Comparison of ENCODE assay signal across 8 cellular contexts in genomic region chr13:27952931-27953670, GRCh38. TPM values are rescaled to one million over a fixed set of nuclear protein-coding genes. Genes with fewer than 3 reads are reported as not detected.
A peak's percentile ranks its signal among the peaks of the same experiment; 100 is the strongest.
DNase-seq lines count a peak whose midpoint lies in the region; ATAC-seq, FAIRE-seq and TF ChIP-seq lines count a peak whose summit lies in the region.

No MANE protein-coding gene starts in this region.

- H3K27ac ChIP-seq in A549 (peak overlapping the region; percentile 92 to 99), GM23338 (ENCODE audit: low read depth) (no peak overlapping the region), lower lobe of right lung (peak overlapping the region; percentile 39), aorta (ENCODE audit: low read depth in 1 of 2, low read length in 2 of 2) (no peak overlapping the region)

- H3K79me2 ChIP-seq in GM23338 (replicated peaks; ENCODE audit: insufficient read depth) = no peaks in the 10 kb centered on the region

- H3K4me1 Mint-ChIP-seq in GM23338 = peaks cover 7% of the 10 kb centered on the region; the same call in 2 of the 3 replicates
- H3K4me1 Mint-ChIP-seq in activated T-helper 2 cell treated with anti-CD3 and anti-CD28 coated beads, Interferon-gamma antibody, Interleukin-2, Interleukin-4, amounts not matched to agents 10 μg/mL and 5 μg/mL and 100 μg/mL, durations not matched to agents 14 hours and 24 hours and 36 hours (ENCODE audit: low read depth) = peaks cover 9% of the 10 kb centered on the region

- H3K4me3 Mint-ChIP-seq in GM23338 = peak overlapping the region; percentile 72
- H3K4me3 Mint-ChIP-seq in activated T-helper 2 cell treated with anti-CD3 and anti-CD28 coated beads, Interferon-gamma antibody, Interleukin-2, Interleukin-4, amounts not matched to agents 10 μg/mL and 5 μg/mL and 100 μg/mL, durations not matched to agents 14 hours and 24 hours and 36 hours (ENCODE audit: low read depth) = peak overlapping the region; percentile 33

- no peaks in the 10 kb centered on the region for H3K36me3 ChIP-seq in GM23338 (ENCODE audit: insufficient read depth)
- H3K36me3 ChIP-seq in lower lobe of right lung = no peaks in the 10 kb centered on the region
- no peaks in the 10 kb centered on the region for H3K36me3 ChIP-seq in aorta (ENCODE audit: control insufficient read depth in 1 of 2, insufficient read depth in 2 of 2, low read length in 1 of 2)

- TF ChIP-seq RAD21 in A549 (conservative IDR thresholded peaks at IDR 0.05 in 1 of 2, IDR thresholded peaks at IDR 0.05 in 1 of 2) = no peak

- H3K4me1 ChIP-seq in A549 = 0 out of 3 replicates have a peak, but pooled peaks cover 2% of the 10 kb centered on the region
- peaks cover 7% of the 10 kb centered on the region for H3K4me1 ChIP-seq in GM23338 (ENCODE audit: insufficient read depth)
- peaks cover 23% of the 10 kb centered on the region for H3K4me1 ChIP-seq in lower lobe of right lung
- H3K4me1 ChIP-seq in aorta (ENCODE audit: control insufficient read depth in 1 of 2, insufficient read depth in 2 of 2, low read length in 2 of 2) = no peaks in the 10 kb centered on the region

- no peak for TF ChIP-seq CTCF in A549 (IDR thresholded peaks at IDR 0.05)
- no peak for TF ChIP-seq CTCF in GM23338 (conservative IDR thresholded peaks at IDR 0.05; ENCODE audit: low read depth in 2 of 2)
- TF ChIP-seq CTCF in lower lobe of right lung (IDR thresholded peaks at IDR 0.05) = no peak

- CTCF ChIA-PET in A549 (lab: Yijun Ruan, JAX) = interaction anchor here (0.7 to 6.9 kb wide), 46 partner anchors 7 to 985 kb away, joined by 3 to 132 read pairs (median 6); partner anchors contain the start of genes CDX2 and PDX1

- DNase-seq in A549 (ENCODE audit: low read depth in 1 of 2, low spot score in 1 of 2) (no peak), GM23338 (ENCODE audit: low spot score) (no peak), lower lobe of right lung (no peak), aorta (no peak)
- DNase-seq in activated T-helper 2 cell treated with anti-CD3 and anti-CD28 coated beads, Interferon-gamma antibody, Interleukin-2, Interleukin-4, amounts not matched to agents 10 μg/mL and 5 μg/mL and 100 μg/mL, durations not matched to agents 14 hours and 24 hours and 36 hours (ENCODE audit: low spot score) = no peak

- intact Hi-C loops in activated T-helper 2 cell treated with anti-CD3 and anti-CD28 coated beads, Interferon-gamma antibody, Interleukin-2, Interleukin-4, amounts not matched to agents 10 μg/mL and 5 μg/mL and 100 μg/mL, durations not matched to agents 14 hours and 24 hours and 36 hours (cut with micrococcal nuclease) = no loop called here
- intact Hi-C loops in lower lobe of right lung (cut with DNase I) = no loop called here
- intact Hi-C loops in aorta (cut with DNase I) = loop anchor here (10.0 kb wide), 1 partner anchor 118 kb away; no protein-coding TSS in a partner anchor

- no peak for TF ChIP-seq POLR2A in A549 (IDR thresholded peaks at IDR 0.05; ENCODE audit: low read length)

- H3K4me3 ChIP-seq in A549 = peak overlapping the region; percentile 60
- peak overlapping the region; percentile 65 for H3K4me3 ChIP-seq in GM23338
- peak overlapping the region; percentile 54 for H3K4me3 ChIP-seq in lower lobe of right lung
- peak overlapping the region in 1 of 2 donors; percentile 14 for H3K4me3 ChIP-seq in aorta (ENCODE audit: low read length in 2 of 2)

- H4K20me1 ChIP-seq in GM23338 (replicated peaks; ENCODE audit: insufficient read depth) = peaks cover 28% of the 10 kb centered on the region

- H3K27ac Mint-ChIP-seq in GM23338 = no peak overlapping the region
- H3K27ac Mint-ChIP-seq in activated T-helper 2 cell treated with anti-CD3 and anti-CD28 coated beads, Interferon-gamma antibody, Interleukin-2, Interleukin-4, amounts not matched to agents 10 μg/mL and 5 μg/mL and 100 μg/mL, durations not matched to agents 14 hours and 24 hours and 36 hours = no peak overlapping the region

- H3F3A ChIP-seq in GM23338 (replicated peaks; ENCODE audit: low read depth) = peaks cover 7% of the 10 kb centered on the region; the same call in 1 of the 2 replicates

- H3K27me3 Mint-ChIP-seq in GM23338 (ENCODE audit: insufficient read depth, low read depth, poor library complexity) = peaks cover 78% of the 10 kb centered on the region
- H3K27me3 Mint-ChIP-seq in activated T-helper 2 cell treated with anti-CD3 and anti-CD28 coated beads, Interferon-gamma antibody, Interleukin-2, Interleukin-4, amounts not matched to agents 10 μg/mL and 5 μg/mL and 100 μg/mL, durations not matched to agents 14 hours and 24 hours and 36 hours (ENCODE audit: low read depth) = peaks cover 56% of the 10 kb centered on the region

- 0 out of 2 replicates have a peak, but pooled peaks cover 2% of the 10 kb centered on the region for H3K9me2 ChIP-seq in GM23338 (ENCODE audit: insufficient read depth)

- TF ChIP-seq EP300 in A549 (IDR thresholded peaks at IDR 0.05) = no peak

- ATAC-seq in A549 (peak in 1 of 2 experiments; percentile 12; a peak in 3 of 6 replicates), GM23338 (peak; percentile 10), lower lobe of right lung (peak; percentile 54 to 66), GM18502 (IDR thresholded peaks at IDR 0.05; ENCODE audit: poor library complexity, unreplicated experiment) (no peak), aorta (ENCODE audit: low FRiP score) (no peak), GM21737 (IDR thresholded peaks at IDR 0.05; ENCODE audit: unreplicated experiment) (no peak), HG03108 (IDR thresholded peaks at IDR 0.05; ENCODE audit: unreplicated experiment) (no peak)

- peak overlapping the region; percentile 91 for H2AFZ ChIP-seq in GM23338

- no peak for FAIRE-seq in A549 (lab: Jason Lieb, UNC)

- H3K9me3 Mint-ChIP-seq in GM23338 = peaks cover 2% of the 10 kb centered on the region; the same call in 2 of the 3 replicates
- no peaks in the 10 kb centered on the region for H3K9me3 Mint-ChIP-seq in activated T-helper 2 cell treated with anti-CD3 and anti-CD28 coated beads, Interferon-gamma antibody, Interleukin-2, Interleukin-4, amounts not matched to agents 10 μg/mL and 5 μg/mL and 100 μg/mL, durations not matched to agents 14 hours and 24 hours and 36 hours

- no peaks in the 10 kb centered on the region for H3K36me3 Mint-ChIP-seq in GM23338 (ENCODE audit: low read depth)
- H3K36me3 Mint-ChIP-seq in activated T-helper 2 cell treated with anti-CD3 and anti-CD28 coated beads, Interferon-gamma antibody, Interleukin-2, Interleukin-4, amounts not matched to agents 10 μg/mL and 5 μg/mL and 100 μg/mL, durations not matched to agents 14 hours and 24 hours and 36 hours (ENCODE audit: low read depth) = no peaks in the 10 kb centered on the region

- WGBS in A549 (ENCODE audit: missing lambda C conversion rate) = 52% methylated on average over 27 of the region's 27 CpGs
- WGBS in aorta, 2 donors = 43 to 48% methylated on average over 27 of the region's 27 CpGs

- H3K4me2 ChIP-seq in A549 (peak overlapping the region; percentile 81), GM23338 (peak overlapping the region; percentile 88)

- H3K27me3 ChIP-seq in GM23338 (ENCODE audit: insufficient read depth) (peaks cover 93% of the 10 kb centered on the region), lower lobe of right lung (ENCODE audit: low read depth) (peaks cover 73% of the 10 kb centered on the region), aorta (ENCODE audit: control insufficient read depth in 1 of 2, insufficient read depth in 2 of 2, low read length in 1 of 2) (no peaks in the 10 kb centered on the region)

- POLR2A ChIA-PET in A549 (lab: Yijun Ruan, JAX) = interaction anchor here (0.6 to 2.0 kb wide), 8 partner anchors 15 to 591 kb away, joined by 3 to 19 read pairs (median 4); partner anchors contain the start of genes CDX2, MTIF3 and PDX1

- H3K9me3 ChIP-seq in A549 (no peaks in the 10 kb centered on the region), lower lobe of right lung (no peaks in the 10 kb centered on the region), aorta (ENCODE audit: control insufficient read depth, low read length) (no peaks in the 10 kb centered on the region)

RNA-seq across cellular contexts. Expression of gene CDX2, which starts 16.0 kb away (rescaled TPM):
- polyA plus RNA-seq in A549 (2011; rRNA removed) (0.14 and 0.17 TPM in 2 replicates), A549 (2017; fragmentation: RNase III; extraction: RNeasy Plus Mini Kit Qiagen cat#74134 plus additional on column Dnase treatment) (0.19 to 0.34 TPM (median 0.20 TPM) in 3 replicates), GM23338 (2016; fragmentation: Nextera tagmentation; extraction: Ambion mirVana) (0.12 TPM in 1 of 2 replicates, not detected in the other), aorta (10 to 100 TPM in 1 of 2 donors, not detected in 1; 27.7 TPM)
- polyA plus RNA-seq in A549 (2012; cell fraction: cytosol; rRNA removed) = 0.75 and 0.87 TPM in 2 replicates
- 0.78 and 1.0 TPM in 2 replicates for polyA plus RNA-seq in A549 (2012; cell fraction: nucleus; rRNA removed)
- 0.29 TPM in 1 of 2 replicates, not detected in the other for polyA minus RNA-seq in A549 (2011; rRNA and poly(A)+ RNA removed)
- total RNA-seq in GM23338 (2014; rRNA removed; shearing (Covaris generic)) = not detected in 2 replicates
- not detected in 2 replicates for total RNA-seq in activated T-helper 2 cell treated with anti-CD3 and anti-CD28 coated beads, Interferon-gamma antibody, Interleukin-2, Interleukin-4, amounts not matched to agents 10 μg/mL and 5 μg/mL and 100 μg/mL, durations not matched to agents 14 hours and 24 hours and 36 hours
- total RNA-seq in lower lobe of right lung (not detected), aorta (not detected)

RNA-seq across cellular contexts. Expression of gene PDX1, which starts 33.3 kb away (rescaled TPM):
- polyA plus RNA-seq in A549 (2011; rRNA removed) = 0.04 and 0.06 TPM in 2 replicates
- polyA plus RNA-seq in A549 (2012; cell fraction: cytosol; rRNA removed) = 0.08 and 0.09 TPM in 2 replicates
- 0.14 and 0.15 TPM in 2 replicates for polyA plus RNA-seq in A549 (2012; cell fraction: nucleus; rRNA removed)
- polyA plus RNA-seq in A549 (2017; fragmentation: RNase III; extraction: RNeasy Plus Mini Kit Qiagen cat#74134 plus additional on column Dnase treatment) = 0.03 to 0.05 TPM (median 0.04 TPM) in 3 replicates
- not detected in 2 replicates for polyA minus RNA-seq in A549 (2011; rRNA and poly(A)+ RNA removed)
- not detected in 2 replicates for total RNA-seq in GM23338 (2014; rRNA removed; shearing (Covaris generic))
- not detected in 2 replicates for polyA plus RNA-seq in GM23338 (2016; fragmentation: Nextera tagmentation; extraction: Ambion mirVana)
- total RNA-seq in activated T-helper 2 cell treated with anti-CD3 and anti-CD28 coated beads, Interferon-gamma antibody, Interleukin-2, Interleukin-4, amounts not matched to agents 10 μg/mL and 5 μg/mL and 100 μg/mL, durations not matched to agents 14 hours and 24 hours and 36 hours = not detected in 2 replicates
- not detected for total RNA-seq in lower lobe of right lung
- not detected for total RNA-seq in aorta
- polyA plus RNA-seq in aorta = 1 to 10 TPM in 1 of 2 donors, not detected in 1; 5.3 TPM

RNA-seq across cellular contexts. Expression of gene URAD, which starts 35.4 kb away (rescaled TPM):
- polyA plus RNA-seq in A549 (2011; rRNA removed) (not detected in 2 replicates), A549 (2017; fragmentation: RNase III; extraction: RNeasy Plus Mini Kit Qiagen cat#74134 plus additional on column Dnase treatment) (not detected in 3 replicates), GM23338 (2016; fragmentation: Nextera tagmentation; extraction: Ambion mirVana) (not detected in 2 replicates), aorta (not detected)
- not detected in 2 replicates for polyA plus RNA-seq in A549 (2012; cell fraction: cytosol; rRNA removed)
- polyA plus RNA-seq in A549 (2012; cell fraction: nucleus; rRNA removed) = not detected in 2 replicates
- polyA minus RNA-seq in A549 (2011; rRNA and poly(A)+ RNA removed) = 0.25 TPM in 1 of 2 replicates, not detected in the other
- total RNA-seq in GM23338 (2014; rRNA removed; shearing (Covaris generic)) = not detected in 2 replicates
- total RNA-seq in activated T-helper 2 cell treated with anti-CD3 and anti-CD28 coated beads, Interferon-gamma antibody, Interleukin-2, Interleukin-4, amounts not matched to agents 10 μg/mL and 5 μg/mL and 100 μg/mL, durations not matched to agents 14 hours and 24 hours and 36 hours = not detected in 2 replicates
- total RNA-seq in lower lobe of right lung (not detected), aorta (not detected)

Comparison
In these comparisons a context has a peak if more than half of its experiments do, and no peak if none do; other contexts are left out.
1. ATAC-seq: peak in GM23338 (single experiment) and lower lobe of right lung (2 of 2); none in GM18502 (single experiment), aorta (single experiment), GM21737 (single experiment) and HG03108 (single experiment).
2. H3K27ac ChIP-seq: peak in A549 (2 of 2) and lower lobe of right lung (single experiment); none in GM23338 (single experiment) and aorta (0 of 2).
3. intact Hi-C loops: an anchor here in aorta (10.0 kb wide); none called in activated T-helper 2 cell treated with anti-CD3 and anti-CD28 coated beads, Interferon-gamma antibody, Interleukin-2, Interleukin-4, amounts not matched to agents 10 μg/mL and 5 μg/mL and 100 μg/mL, durations not matched to agents 14 hours and 24 hours and 36 hours and lower lobe of right lung.